In the genomic region with DNA sequence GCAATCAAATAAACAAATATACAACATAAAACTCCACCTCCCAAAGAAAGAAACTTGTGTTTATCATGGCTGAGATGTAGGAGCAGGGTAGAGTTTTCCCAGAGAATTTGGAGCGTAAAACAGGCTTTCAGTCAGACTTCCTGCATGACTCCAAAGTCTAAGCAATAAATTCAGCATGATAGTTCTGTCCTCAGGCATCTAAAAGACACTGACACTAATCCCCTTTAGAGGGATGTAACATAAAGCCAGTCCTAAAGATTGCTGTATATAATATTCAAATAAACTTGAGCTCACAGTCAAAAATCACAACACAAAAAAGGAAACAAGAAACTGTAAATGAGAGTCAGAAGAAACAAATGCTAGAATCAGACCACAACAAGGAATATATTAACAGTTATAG, we compare ENCODE assay signal across 24 cellular contexts.
"Had no signal": no experiment of that assay in that cellular context is flagged by ENCODE, and none has a peak within 500 bp of the region (broad histone marks: within the 10 kb centered on the region; RNA-seq: fewer than 3 reads in every experiment).

No MANE protein-coding gene starts in this region.

- H3K27me3 Mint-ChIP-seq: naive thymus-derived CD8-positive, alpha-beta T cell; progenitor cell of endocrine pancreas; type B pancreatic cell had no signal

- H3K27ac ChIP-seq: esophagus squamous epithelium, foreskin keratinocyte, hepatocyte, pancreas, suprapubic skin, thyroid gland had no signal

- H3K36me3 ChIP-seq: esophagus squamous epithelium, pancreas, suprapubic skin, thyroid gland had no signal

- H3K27me3 ChIP-seq: esophagus squamous epithelium, foreskin keratinocyte, hepatocyte, pancreas, suprapubic skin, thyroid gland had no signal

- H3K4me1 ChIP-seq: esophagus squamous epithelium, foreskin keratinocyte, pancreas, suprapubic skin, thyroid gland had no signal

- H3K9me3 ChIP-seq: esophagus squamous epithelium, mucosa of descending colon, pancreas, suprapubic skin, thyroid gland had no signal

- H3K4me2 ChIP-seq: hepatocyte had no signal

- DNase-seq: dermis blood vessel endothelial cell; esophagus squamous epithelium; foreskin keratinocyte; head of caudate nucleus; kidney; left cardiac atrium; mucosa of descending colon; naive thymus-derived CD8-positive, alpha-beta T cell; nucleus accumbens; pancreas; right cardiac atrium; small intestine; stimulated activated CD4-positive, alpha-beta T cell treated with anti-CD3 and anti-CD28 coated beads, Interleukin-2, amount 100 ng/mL, for 48 hours; stimulated activated CD8-positive, alpha-beta memory T cell treated with anti-CD3 and anti-CD28 coated beads, Interleukin-4, amount 100 ng/mL, for 48 hours; stimulated activated naive CD8-positive, alpha-beta T cell treated with anti-CD3 and anti-CD28 coated beads, Interleukin-15, Interleukin-2, amounts not matched to agents 100 U/mL and 50 U/mL, for 24 hours; thyroid gland had no signal

- H3K4me3 ChIP-seq: esophagus squamous epithelium, hepatocyte, mucosa of descending colon, pancreas, suprapubic skin, thyroid gland had no signal

- H3K27ac Mint-ChIP-seq: naive thymus-derived CD8-positive, alpha-beta T cell; progenitor cell of endocrine pancreas; stimulated activated effector memory CD8-positive, alpha-beta T cell treated with anti-CD3 and anti-CD28 coated beads, Interleukin-12 subunit alpha, Interleukin-12 subunit beta, amount 100 ng/mL, for 72 hours; type B pancreatic cell had no signal

- H2AFZ ChIP-seq: hepatocyte had no signal

- H3K79me2 ChIP-seq: hepatocyte had no signal

- H3K4me3 Mint-ChIP-seq: naive thymus-derived CD8-positive, alpha-beta T cell; neural crest cell; stimulated activated effector memory CD8-positive, alpha-beta T cell treated with anti-CD3 and anti-CD28 coated beads, Interleukin-12 subunit alpha, Interleukin-12 subunit beta, amount 100 ng/mL, for 72 hours; type B pancreatic cell had no signal

- H3K36me3 Mint-ChIP-seq: naive thymus-derived CD8-positive, alpha-beta T cell; stimulated activated effector memory CD8-positive, alpha-beta T cell treated with anti-CD3 and anti-CD28 coated beads, Interleukin-12 subunit alpha, Interleukin-12 subunit beta, amount 100 ng/mL, for 72 hours; type B pancreatic cell had no signal

- FAIRE-seq: colon, kidney, pancreas, small intestine, urothelium cell line had no signal

- ATAC-seq: foreskin keratinocyte; left cardiac atrium; mucosa of descending colon; naive thymus-derived CD8-positive, alpha-beta T cell; pancreas; right cardiac atrium; stimulated activated effector memory CD8-positive, alpha-beta T cell treated with anti-CD3 and anti-CD28 coated beads, Interleukin-12 subunit alpha, Interleukin-12 subunit beta, amount 100 ng/mL, for 72 hours; stimulated activated naive CD8-positive, alpha-beta T cell treated with anti-CD3 and anti-CD28 coated beads, Interleukin-15, Interleukin-2, amounts not matched to agents 100 U/mL and 50 U/mL, for 24 hours had no signal

- H3K4me1 Mint-ChIP-seq: naive thymus-derived CD8-positive, alpha-beta T cell; neural crest cell; stimulated activated effector memory CD8-positive, alpha-beta T cell treated with anti-CD3 and anti-CD28 coated beads, Interleukin-12 subunit alpha, Interleukin-12 subunit beta, amount 100 ng/mL, for 72 hours had no signal

- H3K9me3 Mint-ChIP-seq: neural crest cell, type B pancreatic cell had no signal
